9 cellular contexts compared by ENCODE assay signal in the genomic region with DNA sequence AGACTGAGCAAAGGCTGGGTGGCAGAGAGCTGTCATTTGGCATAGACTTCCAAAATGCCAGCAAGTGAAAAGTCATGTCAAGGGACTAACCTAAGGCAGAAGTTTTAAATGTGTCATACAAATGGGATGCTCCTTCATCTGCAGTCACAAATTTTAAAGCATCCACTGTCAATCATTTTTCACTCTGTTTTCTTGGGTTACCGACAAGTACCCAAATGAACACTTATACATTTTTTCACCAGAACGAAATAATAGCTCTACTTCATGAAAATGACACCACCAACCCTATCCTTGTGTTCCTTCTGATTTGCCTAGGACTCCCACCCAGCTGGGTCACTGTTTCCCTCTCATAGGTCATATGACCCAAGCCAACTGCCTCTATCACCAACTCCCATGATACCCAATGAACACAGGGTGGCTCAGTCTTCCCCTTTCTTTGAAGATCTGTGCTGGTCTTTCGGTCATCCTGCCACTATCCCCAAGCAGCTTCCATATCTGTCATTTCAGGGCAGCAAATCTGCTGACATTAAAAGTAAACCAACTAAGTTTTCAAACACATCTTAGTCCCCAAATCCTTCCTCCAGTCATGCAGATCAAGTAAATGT. TPM values are rescaled to one million over a fixed set of nuclear protein-coding genes. Genes with fewer than 3 reads are reported as not detected.
DNase-seq lines count a peak whose midpoint lies in the region; ATAC-seq, FAIRE-seq and TF ChIP-seq lines count a peak whose summit lies in the region.
"Had no signal": no experiment of that assay in that cellular context is flagged by ENCODE, and none has a peak within 500 bp of the region (broad histone marks: within the 10 kb centered on the region; RNA-seq: fewer than 3 reads in every experiment).

No MANE protein-coding gene starts in this region.

- no peak overlapping the region for H4K8ac ChIP-seq in H1 (ENCODE audit: extremely low read depth, insufficient read depth, low read length)

- no peak overlapping the region for H4K5ac ChIP-seq in H1 (ENCODE audit: insufficient read length, low read depth, low read length)

- H3K4me3 Mint-ChIP-seq in CD4-positive, CD25-positive, alpha-beta regulatory T cell, result peak overlapping the region; percentile 69 to 83 (median 78)

- H3K4me1 ChIP-seq in CD4-positive, CD25-positive, alpha-beta regulatory T cell (ENCODE audit: control insufficient read depth, insufficient read depth, low read length, poor library complexity, severe bottlenecking), result peaks cover 39% of the 10 kb centered on the region
- H3K4me1 ChIP-seq in Peyer's patch (peaks cover 0 to 17% (median 9%) of the 10 kb centered on the region in 4 donors), H1 (replicated peaks in 1 of 4; ENCODE audit: control insufficient read depth in 3 of 4, insufficient read depth in 4 of 4, low read length in 3 of 4) (peaks cover 3 to 16% (median 9%) of the 10 kb centered on the region in 4 experiments; a peak in 5 of 7 replicates), ovary (ENCODE audit: insufficient read depth) (peaks cover 23% of the 10 kb centered on the region), HAP-1 (peaks cover 43% of the 10 kb centered on the region)

- H2BK20ac ChIP-seq in H1 (ENCODE audit: low read length), result no peak overlapping the region; the same call in 1 of the 2 replicates

- H3K4me3 ChIP-seq in CD4-positive, CD25-positive, alpha-beta regulatory T cell (ENCODE audit: low read depth, low read length), result peak overlapping the region; percentile 52
- peak overlapping the region in 1 of 4 donors; percentile 33 for H3K4me3 ChIP-seq in Peyer's patch
- H3K4me3 ChIP-seq in H1 (ENCODE audit: extremely low read depth in 1 of 4, insufficient read depth in 2 of 4, low read depth in 3 of 4, low read length in 4 of 4), result no peak overlapping the region
- H3K4me3 ChIP-seq in ovary, result no peak overlapping the region
- H3K4me3 ChIP-seq in HAP-1, result no peak overlapping the region

- ATAC-seq in CD4-positive, CD25-positive, alpha-beta regulatory T cell (ENCODE audit: low read depth in 2 of 2), result no peak
- ATAC-seq in HG03571 (IDR thresholded peaks at IDR 0.05; ENCODE audit: unreplicated experiment), result no peak

- no peak for TF ChIP-seq EP300 in H1 (IDR thresholded peaks at IDR 0.05; ENCODE audit: borderline replicate concordance in 1 of 2, low read depth in 2 of 2, low read length in 2 of 2)
- no peak for TF ChIP-seq EP300 in ovary (IDR thresholded peaks at IDR 0.05)

- peak overlapping the region; percentile 79 for H3K27ac ChIP-seq in CD4-positive, CD25-positive, alpha-beta regulatory T cell (ENCODE audit: insufficient read depth, low read length, poor library complexity, severe bottlenecking)
- peak overlapping the region; percentile 73 to 87 (median 80) for H3K27ac ChIP-seq in Peyer's patch
- H3K27ac ChIP-seq in H1 (ENCODE audit: low read depth, low read length), result no peak overlapping the region
- H3K27ac ChIP-seq in ovary, result peak overlapping the region; percentile 51 to 76

- H3K4ac ChIP-seq in H1 (replicated peaks; ENCODE audit: insufficient read length, low read depth, low read length), result peak overlapping the region; percentile 69

- no peak overlapping the region for H2BK5ac ChIP-seq in H1 (ENCODE audit: low read depth, low read length)

- no peak for TF ChIP-seq CTCF in Peyer's patch (IDR thresholded peaks at IDR 0.05)
- TF ChIP-seq CTCF in H1 (IDR thresholded peaks at IDR 0.05; ENCODE audit: control extremely low read depth in 1 of 3, insufficient read depth in 1 of 3, low read depth in 1 of 3, low read length in 3 of 3), result no peak
- TF ChIP-seq CTCF in ovary (IDR thresholded peaks at IDR 0.05), result no peak

- H3K27ac Mint-ChIP-seq in CD4-positive, CD25-positive, alpha-beta regulatory T cell, result peak overlapping the region; percentile 88 to 99 (median 93)

- no peaks in the 10 kb centered on the region for H3K27me3 ChIP-seq in CD4-positive, CD25-positive, alpha-beta regulatory T cell (ENCODE audit: control insufficient read depth, insufficient read depth, low read length)
- H3K27me3 ChIP-seq in Peyer's patch (no peaks in the 10 kb centered on the region), H1 (replicated peaks in 1 of 4; ENCODE audit: control insufficient read depth in 3 of 4, extremely low read depth in 1 of 4, insufficient read depth in 3 of 4, low read length in 3 of 4) (no peaks in the 10 kb centered on the region), ovary (no peaks in the 10 kb centered on the region), HAP-1 (ENCODE audit: low read depth) (no peaks in the 10 kb centered on the region)

- no peaks in the 10 kb centered on the region for H3K9me3 ChIP-seq in CD4-positive, CD25-positive, alpha-beta regulatory T cell (ENCODE audit: control insufficient read depth in 2 of 2, low read length in 2 of 2)
- no peaks in the 10 kb centered on the region for H3K9me3 ChIP-seq in Peyer's patch
- H3K9me3 ChIP-seq in H1 (ENCODE audit: insufficient read depth in 2 of 2, low read depth in 1 of 2, low read length in 1 of 2), result no peaks in the 10 kb centered on the region
- no peaks in the 10 kb centered on the region for H3K9me3 ChIP-seq in ovary
- no peaks in the 10 kb centered on the region for H3K9me3 ChIP-seq in HAP-1

- no peak overlapping the region for H3K23ac ChIP-seq in H1 (ENCODE audit: insufficient read length)

- H2BK120ac ChIP-seq in H1 (replicated peaks; ENCODE audit: low read depth, low read length), result no peak overlapping the region

- in situ Hi-C loops in HAP-1 (cut with MboI; ENCODE audit: low sequenced_read_pairs), result no loop called here

- H4K20me1 ChIP-seq in H1 (replicated peaks in 1 of 2; ENCODE audit: control insufficient read depth in 1 of 2, insufficient read depth in 2 of 2, low read length in 2 of 2), result peaks cover 0 to 2% of the 10 kb centered on the region in 2 experiments

- no peak overlapping the region for H3K18ac ChIP-seq in H1 (ENCODE audit: extremely low read depth, low read length)

- H3K56ac ChIP-seq in H1 (replicated peaks; ENCODE audit: insufficient read length, low read depth, low read length), result no peak overlapping the region

- H4K91ac ChIP-seq in H1 (replicated peaks; ENCODE audit: insufficient read length, low read length), result no peak overlapping the region

- H3K23me2 ChIP-seq in H1 (ENCODE audit: low read depth, low read length), result no peaks in the 10 kb centered on the region

- no peak for TF ChIP-seq RAD21 in H1 (IDR thresholded peaks at IDR 0.05 in 1 of 2, conservative IDR thresholded peaks at IDR 0.05 in 1 of 2; ENCODE audit: low read depth in 2 of 2, low read length in 2 of 2)

- H3K9ac ChIP-seq in H1 (replicated peaks in 1 of 4; ENCODE audit: extremely low read depth in 1 of 4, low read depth in 3 of 4, low read length in 3 of 4), result 0 out of 7 replicates have a peak overlapping the region, but pooled peaks of 1 of the 4 experiments have one; percentile 27

- H3K36me3 ChIP-seq in CD4-positive, CD25-positive, alpha-beta regulatory T cell (ENCODE audit: control insufficient read depth, insufficient read depth, low read length), result no peaks in the 10 kb centered on the region
- no peaks in the 10 kb centered on the region for H3K36me3 ChIP-seq in Peyer's patch
- H3K36me3 ChIP-seq in H1 (ENCODE audit: control insufficient read depth in 2 of 4, insufficient read depth in 4 of 4, low read length in 3 of 4), result peaks cover 0 to 9% (median 0%) of the 10 kb centered on the region in 4 experiments; a peak in 2 of 8 replicates
- H3K36me3 ChIP-seq in ovary, result no peaks in the 10 kb centered on the region
- H3K36me3 ChIP-seq in HAP-1 (replicated peaks), result peaks cover 5% of the 10 kb centered on the region

- intact Hi-C loops in ovary (cut with DNase I), result no loop called here

- peak overlapping the region; percentile 30; the same call in 1 of the 2 replicates for H2AK5ac ChIP-seq in H1 (ENCODE audit: low read depth, low read length)

- CTCF ChIA-PET in H1 (lab: Charles Lee; ENCODE audit: partially characterized antibody), result interaction anchor here (0.7 to 2.2 kb wide), 6 partner anchors 9 to 399 kb away, joined by 3 to 5 read pairs (median 3); no protein-coding TSS in a partner anchor

- H3K79me2 ChIP-seq in H1 (ENCODE audit: control insufficient read depth in 1 of 2, insufficient read depth in 2 of 2, low read length in 2 of 2), result peaks cover 2 to 49% of the 10 kb centered on the region in 2 experiments; a peak in 3 of 4 replicates

- H3K4me2 ChIP-seq in H1 (ENCODE audit: insufficient read depth in 1 of 2, low read depth in 2 of 2, low read length in 2 of 2), result peak overlapping the region; percentile 32 to 46; a peak in 1 of 4 replicates

- POLR2A ChIA-PET in H1 (lab: Charles Lee; ENCODE audit: partially characterized antibody), result interaction anchor here (0.6 to 3.5 kb wide), 4 partner anchors 20 to 31 kb away, joined by 3 to 12 read pairs (median 7); a partner anchor contains a TSS

- no peak overlapping the region for H2AFZ ChIP-seq in H1 (ENCODE audit: low read length)

- WGBS in H1 (ENCODE audit: extremely low coverage in 1 of 2, insufficient coverage in 1 of 2, insufficient read length in 1 of 2, insufficient replicate concordance in 2 of 2, low coverage in 1 of 2, low lambda C conversion rate in 2 of 2, missing lambda C conversion rate in 1 of 2), 2 experiments, result 94% methylated on average over 3 of the region's 3 CpGs; no CpG with 5 or more reads in 1 of the 2 experiments
- WGBS in ovary, 3 donors, result 92 to 97% (median 96%) methylated on average over 3 of the region's 3 CpGs

- H2BK12ac ChIP-seq in H1 (ENCODE audit: low read depth, low read length), result no peak overlapping the region

- no peak overlapping the region for H2BK15ac ChIP-seq in H1 (ENCODE audit: low read length)

- no peaks in the 10 kb centered on the region for H3K27me3 Mint-ChIP-seq in CD4-positive, CD25-positive, alpha-beta regulatory T cell

- H3K36me3 Mint-ChIP-seq in CD4-positive, CD25-positive, alpha-beta regulatory T cell, result peaks cover 23% of the 10 kb centered on the region

- no peak for TF ChIP-seq POLR2A in Peyer's patch (IDR thresholded peaks at IDR 0.05)
- TF ChIP-seq POLR2A in H1 (IDR thresholded peaks at IDR 0.05; ENCODE audit: control extremely low read depth in 1 of 2, low read depth in 2 of 2, low read length in 2 of 2), result no peak
- no peak for TF ChIP-seq POLR2A in ovary (IDR thresholded peaks at IDR 0.05)

- H3K14ac ChIP-seq in H1 (ENCODE audit: insufficient read length), result no peak overlapping the region

- H3K4me1 Mint-ChIP-seq in CD4-positive, CD25-positive, alpha-beta regulatory T cell, result peaks cover 23 to 83% (median 59%) of the 10 kb centered on the region in 4 donors

- no peak for FAIRE-seq in H1 (lab: Jason Lieb, UNC)

- H3K79me1 ChIP-seq in H1 (ENCODE audit: low read depth, low read length), result peaks cover 5% of the 10 kb centered on the region

- H3K9me3 Mint-ChIP-seq in CD4-positive, CD25-positive, alpha-beta regulatory T cell, result peaks cover 0 to 2% (median 0%) of the 10 kb centered on the region in 7 donors

- DNase-seq in CD4-positive, CD25-positive, alpha-beta regulatory T cell, result no peak
- DNase-seq in Peyer's patch (no peak), H1 (ENCODE audit: low read depth in 1 of 2, low spot score in 2 of 2) (no peak), ovary (no peak), HAP-1 (ENCODE audit: low spot score in 2 of 2) (no peak), ecto neural progenitor cell (ENCODE audit: low spot score) (no peak)
- no peak for DNase-seq in stimulated activated CD4-positive, alpha-beta T cell treated with anti-CD3 and anti-CD28 coated beads, Interleukin-4, amount 100 ng/mL, for 1 hour
- DNase-seq: NCI-H1105 treated with DMSO at 0.1 percent for 48 hours had no signal

RNA-seq across cellular contexts. Expression of a gene that starts 21.5 kb away (rescaled TPM):
- 64.3 TPM for total RNA-seq in CD4-positive, CD25-positive, alpha-beta regulatory T cell
- 10 to 100 TPM in 1 of 4 donors, 1 to 10 TPM in 3; 5.9 to 10.7 (median 8.8) TPM for polyA plus RNA-seq in CD4-positive, CD25-positive, alpha-beta regulatory T cell
- total RNA-seq in Peyer's patch, result 10 to 100 TPM; 22.5 to 63.5 (median 37.1) TPM
- total RNA-seq in H1 (2021; fragmentation: NEBNext Ultra II Directional; extraction: Animal tissue kit (Norgen Biotek cat#: 25700)), result 21.3 and 23.3 TPM in 2 replicates
- 9.6 and 19.3 TPM in 2 replicates for polyA plus RNA-seq in H1 (2011; rRNA removed)
- polyA plus RNA-seq in H1 (2011; cell fraction: cytosol; rRNA removed), result 11.3 TPM
- polyA plus RNA-seq in H1 (2011; cell fraction: nucleus; rRNA removed), result 28.7 TPM
- polyA plus RNA-seq in H1 (2012, experiment 1 of 2), result 7.7 to 13.3 TPM (median 12.2 TPM) in 4 replicates
- 1.4 TPM for polyA plus RNA-seq in H1 (2012, experiment 2 of 2)
- polyA plus RNA-seq in H1 (2013, experiment 1 of 2), result 16.1 TPM
- 16.9 TPM for polyA plus RNA-seq in H1 (2013, experiment 2 of 2)
- polyA minus RNA-seq in H1 (2011; rRNA and poly(A)+ RNA removed), result 21.9 and 35.0 TPM in 2 replicates
- polyA minus RNA-seq in H1 (2011; cell fraction: cytosol; rRNA and poly(A)+ RNA removed), result 13.7 TPM
- polyA minus RNA-seq in H1 (2011; cell fraction: nucleus; rRNA and poly(A)+ RNA removed), result 37.5 TPM
- total RNA-seq in ovary, result 10 to 100 TPM; 14.4 to 68.1 (median 37.1) TPM
- 10 to 100 TPM in 1 of 2 donors, 1 to 10 TPM in 1; 9.5 to 31.2 TPM for polyA plus RNA-seq in ovary
